ENCODE assay signal across 11 cellular contexts in genomic region chr22:38304526-38304925, GRCh38. TPM values are rescaled to one million over a fixed set of nuclear protein-coding genes. Genes with fewer than 3 reads are reported as not detected.
DNase-seq lines count a peak whose midpoint lies in the region; ATAC-seq and TF ChIP-seq lines count a peak whose summit lies in the region.
"Had no signal": no experiment of that assay in that cellular context is flagged by ENCODE, and none has a peak within 500 bp of the region (broad histone marks: within the 10 kb centered on the region; RNA-seq: fewer than 3 reads in every experiment).

No MANE protein-coding gene starts in this region.

- H3K9me3 Mint-ChIP-seq in GM23338, result no peaks in the 10 kb centered on the region
- no peaks in the 10 kb centered on the region for H3K9me3 Mint-ChIP-seq in MCF 10A (ENCODE audit: unreplicated experiment)
- H3K9me3 Mint-ChIP-seq in stimulated activated effector memory CD8-positive, alpha-beta T cell treated with anti-CD3 and anti-CD28 coated beads, Interleukin-12 subunit alpha, Interleukin-12 subunit beta, amount 100 ng/mL, for 72 hours, result no peaks in the 10 kb centered on the region
- H3K9me3 Mint-ChIP-seq: CD4-positive, CD25-positive, alpha-beta regulatory T cell had no signal

- H3K27ac ChIP-seq in GM23338 (ENCODE audit: low read depth) (peak overlapping the region; percentile 87), heart right ventricle (peak overlapping the region in 9 of 10 donors; percentile 20 to 99 (median 73))

- CTCF ChIA-PET in MCF 10A (lab: Yijun Ruan, JAX) (interaction anchor here (2.2 kb wide), 1 partner anchor 10 kb away, joined by 10 read pairs; no protein-coding TSS in a partner anchor), GM10248 (lab: Yijun Ruan, JAX) (no interaction called here)

- peaks cover 35% of the 10 kb centered on the region for H3K4me1 ChIP-seq in GM23338 (ENCODE audit: insufficient read depth)
- peaks cover 27 to 88% (median 66%) of the 10 kb centered on the region in 9 donors for H3K4me1 ChIP-seq in heart right ventricle

- DNase-seq in GM23338 (ENCODE audit: low spot score), result no peak
- DNase-seq in MCF 10A (ENCODE audit: unreplicated experiment), result no peak
- peak; percentile 56 to 73 for DNase-seq in heart right ventricle
- no peak for DNase-seq in stimulated activated effector memory CD8-positive, alpha-beta T cell treated with anti-CD3 and anti-CD28 coated beads, Interleukin-12 subunit alpha, Interleukin-12 subunit beta, amount 100 ng/mL, for 72 hours (ENCODE audit: low spot score in 2 of 2)
- no peak for DNase-seq in GM10248 (ENCODE audit: extremely low spot score)
- DNase-seq in activated CD8-positive, alpha-beta memory T cell treated with anti-CD3 and anti-CD28 coated beads, Interleukin-2, amount 50 U/mL, for 4 hours, result no peak
- DNase-seq: CD4-positive, CD25-positive, alpha-beta regulatory T cell; NCI-H1092; NCI-H524 treated with DMSO at 0.1 percent for 48 hours had no signal

- no peak overlapping the region for H3K4me3 Mint-ChIP-seq in GM23338
- peak overlapping the region; percentile 62 for H3K4me3 Mint-ChIP-seq in MCF 10A (ENCODE audit: unreplicated experiment)
- no peak overlapping the region for H3K4me3 Mint-ChIP-seq in stimulated activated effector memory CD8-positive, alpha-beta T cell treated with anti-CD3 and anti-CD28 coated beads, Interleukin-12 subunit alpha, Interleukin-12 subunit beta, amount 100 ng/mL, for 72 hours

- H3K9me2 ChIP-seq in GM23338 (ENCODE audit: insufficient read depth), result no peaks in the 10 kb centered on the region

- H3K4me2 ChIP-seq in GM23338, result no peak overlapping the region

- peaks cover 88% of the 10 kb centered on the region for H4K20me1 ChIP-seq in GM23338 (replicated peaks; ENCODE audit: insufficient read depth)

- peaks cover 45% of the 10 kb centered on the region for H3F3A ChIP-seq in GM23338 (replicated peaks; ENCODE audit: low read depth)

- peaks cover 15% of the 10 kb centered on the region for H3K27me3 Mint-ChIP-seq in GM23338 (ENCODE audit: insufficient read depth, low read depth, poor library complexity)
- no peaks in the 10 kb centered on the region for H3K27me3 Mint-ChIP-seq in MCF 10A (ENCODE audit: insufficient read depth, unreplicated experiment)
- H3K27me3 Mint-ChIP-seq: CD4-positive, CD25-positive, alpha-beta regulatory T cell had no signal

- H3K27ac Mint-ChIP-seq in GM23338, result peak overlapping the region; percentile 77; the same call in 1 of the 2 replicates
- peak overlapping the region; percentile 85 for H3K27ac Mint-ChIP-seq in MCF 10A (ENCODE audit: low read depth, unreplicated experiment)
- H3K27ac Mint-ChIP-seq in stimulated activated effector memory CD8-positive, alpha-beta T cell treated with anti-CD3 and anti-CD28 coated beads, Interleukin-12 subunit alpha, Interleukin-12 subunit beta, amount 100 ng/mL, for 72 hours, result peak overlapping the region; percentile 70

- no TSS peak for BruUV-seq in MCF 10A (replicated peaks; lab: Mats Ljungman, UMichigan)

- H2AFZ ChIP-seq in GM23338, result no peak overlapping the region

- H3K36me3 ChIP-seq in GM23338 (ENCODE audit: insufficient read depth) (peaks cover 39% of the 10 kb centered on the region), heart right ventricle (peaks cover 0 to 71% (median 37%) of the 10 kb centered on the region in 9 donors)

- peaks cover 87% of the 10 kb centered on the region for H3K79me2 ChIP-seq in GM23338 (replicated peaks; ENCODE audit: insufficient read depth)

- intact Hi-C loops in MCF 10A (cut with micrococcal nuclease) (no loop called here), heart right ventricle (cut with DNase I) (no loop called here)

- ATAC-seq in GM23338 (peak; percentile 24), heart right ventricle (peak in 7 of 8 donors; percentile 31 to 72 (median 59)), GM18502 (IDR thresholded peaks at IDR 0.05; ENCODE audit: poor library complexity, unreplicated experiment) (no peak)
- ATAC-seq in stimulated activated effector memory CD8-positive, alpha-beta T cell treated with anti-CD3 and anti-CD28 coated beads, Interleukin-12 subunit alpha, Interleukin-12 subunit beta, amount 100 ng/mL, for 72 hours, result no peak
- no peak for ATAC-seq in activated CD4-positive, CD25-positive, alpha-beta regulatory T cell treated with anti-CD3 and anti-CD28 coated beads, Interleukin-2, amount 50 U/mL, for 24 hours

- H3K36me3 Mint-ChIP-seq in GM23338 (ENCODE audit: low read depth) (peaks cover 77% of the 10 kb centered on the region), MCF 10A (ENCODE audit: insufficient read depth, unreplicated experiment) (peaks cover 99% of the 10 kb centered on the region)
- H3K36me3 Mint-ChIP-seq in stimulated activated effector memory CD8-positive, alpha-beta T cell treated with anti-CD3 and anti-CD28 coated beads, Interleukin-12 subunit alpha, Interleukin-12 subunit beta, amount 100 ng/mL, for 72 hours, result peaks cover 84% of the 10 kb centered on the region

- TF ChIP-seq CTCF in GM23338 (conservative IDR thresholded peaks at IDR 0.05; ENCODE audit: low read depth in 2 of 2) (peak; percentile 15 to 22; a peak in 2 of 4 replicates), MCF 10A (IDR thresholded peaks at IDR 0.05; ENCODE audit: unreplicated experiment) (no peak), heart right ventricle (IDR thresholded peaks at IDR 0.05) (peak in 7 of 9 donors; percentile 22 to 57 (median 40)), GM10248 (IDR thresholded peaks at IDR 0.05; ENCODE audit: control extremely low read depth, extremely low read depth, low read depth, missing control alignments) (no peak)

- POLR2A ChIA-PET in MCF 10A (lab: Yijun Ruan, JAX) (interaction anchor here (0.9 to 4.4 kb wide), 4 partner anchors 12 to 101 kb away, joined by 3 to 101 read pairs (median 18); partner anchors contain the start of genes CSNK1E and MAFF), GM10248 (lab: Yijun Ruan, JAX) (no interaction called here)

- 54 to 83% methylated on average over 13 of the region's 13 CpGs for WGBS in heart right ventricle, 2 donors

- H3K4me3 ChIP-seq in GM23338 (no peak overlapping the region), heart right ventricle (no peak overlapping the region)

- H3K9me3 ChIP-seq in heart right ventricle, result no peaks in the 10 kb centered on the region

- H3K4me1 Mint-ChIP-seq in GM23338 (peaks cover 38% of the 10 kb centered on the region), MCF 10A (ENCODE audit: insufficient read depth, unreplicated experiment) (peaks cover 65% of the 10 kb centered on the region)
- H3K4me1 Mint-ChIP-seq in stimulated activated effector memory CD8-positive, alpha-beta T cell treated with anti-CD3 and anti-CD28 coated beads, Interleukin-12 subunit alpha, Interleukin-12 subunit beta, amount 100 ng/mL, for 72 hours, result peaks cover 43% of the 10 kb centered on the region

- H3K27me3 ChIP-seq in GM23338 (ENCODE audit: insufficient read depth) (no peaks in the 10 kb centered on the region), heart right ventricle (no peaks in the 10 kb centered on the region)

TF ChIP-seq in GM23338, 12 proteins besides CTCF, POLR2A, EP300 and RAD21:
- TF ChIP-seq JUNB (IDR thresholded peaks at IDR 0.05; ENCODE audit: unreplicated experiment), result no peak
- TF ChIP-seq ZNF331 (CRISPR knock-in tag; IDR thresholded peaks at IDR 0.05; ENCODE audit: low read depth), result no peak
- TF ChIP-seq CREB1 (CRISPR knock-in tag; IDR thresholded peaks at IDR 0.05; ENCODE audit: low read depth), result no peak
- TF ChIP-seq STAT1 (IDR thresholded peaks at IDR 0.05; ENCODE audit: unreplicated experiment), result no peak

RNA-seq across cellular contexts. Expression of gene CSNK1E, which starts 12.7 kb away (rescaled TPM):
- 233 and 259 TPM in 2 replicates for total RNA-seq in GM23338 (2014; rRNA removed; shearing (Covaris generic))
- polyA plus RNA-seq in GM23338 (2016; fragmentation: Nextera tagmentation; extraction: Ambion mirVana) (180 and 189 TPM in 2 replicates), heart right ventricle (10 to 100 TPM; 81.6 to 83.4 TPM)
- total RNA-seq in MCF 10A (2022) (354 and 425 TPM in 2 replicates), heart right ventricle (10 to 100 TPM; 64.1 to 88.1 (median 78.6) TPM)

RNA-seq across cellular contexts. Expression of gene TMEM184B, which starts 31.7 kb away (rescaled TPM):
- total RNA-seq in GM23338 (2014; rRNA removed; shearing (Covaris generic)), result 76.5 and 95.1 TPM in 2 replicates
- polyA plus RNA-seq in GM23338 (2016; fragmentation: Nextera tagmentation; extraction: Ambion mirVana) (40.7 and 42.2 TPM in 2 replicates), heart right ventricle (10 to 100 TPM; 20.8 to 29.7 TPM)
- total RNA-seq in MCF 10A (2022) (58.7 and 69.1 TPM in 2 replicates), heart right ventricle (10 to 100 TPM; 36.2 to 51.6 (median 46.1) TPM)

Comparison
In these comparisons a context has a peak if more than half of its experiments do, and no peak if none do; other contexts are left out.
1. ATAC-seq: peak in GM23338 (single experiment) and heart right ventricle (7 of 8); none in stimulated activated effector memory CD8-positive, alpha-beta T cell treated with anti-CD3 and anti-CD28 coated beads, Interleukin-12 subunit alpha, Interleukin-12 subunit beta, amount 100 ng/mL, for 72 hours (single experiment), activated CD4-positive, CD25-positive, alpha-beta regulatory T cell treated with anti-CD3 and anti-CD28 coated beads, Interleukin-2, amount 50 U/mL, for 24 hours (0 of 2) and GM18502 (single experiment).
2. DNase-seq: peak in heart right ventricle (2 of 2); none in GM23338 (single experiment), MCF 10A (single experiment), stimulated activated effector memory CD8-positive, alpha-beta T cell treated with anti-CD3 and anti-CD28 coated beads, Interleukin-12 subunit alpha, Interleukin-12 subunit beta, amount 100 ng/mL, for 72 hours (0 of 2), GM10248 (single experiment) and activated CD8-positive, alpha-beta memory T cell treated with anti-CD3 and anti-CD28 coated beads, Interleukin-2, amount 50 U/mL, for 4 hours (single experiment).
3. CTCF ChIP-seq: peak in GM23338 (2 of 2) and heart right ventricle (7 of 9); none in MCF 10A (single experiment) and GM10248 (single experiment).
4. Peak in every context shown above with its lines, with median percentiles within 50 percentile points of each other: H3K27ac Mint-ChIP-seq.